Comparison of ENCODE assay signal across 23 cellular contexts in the genomic region with DNA sequence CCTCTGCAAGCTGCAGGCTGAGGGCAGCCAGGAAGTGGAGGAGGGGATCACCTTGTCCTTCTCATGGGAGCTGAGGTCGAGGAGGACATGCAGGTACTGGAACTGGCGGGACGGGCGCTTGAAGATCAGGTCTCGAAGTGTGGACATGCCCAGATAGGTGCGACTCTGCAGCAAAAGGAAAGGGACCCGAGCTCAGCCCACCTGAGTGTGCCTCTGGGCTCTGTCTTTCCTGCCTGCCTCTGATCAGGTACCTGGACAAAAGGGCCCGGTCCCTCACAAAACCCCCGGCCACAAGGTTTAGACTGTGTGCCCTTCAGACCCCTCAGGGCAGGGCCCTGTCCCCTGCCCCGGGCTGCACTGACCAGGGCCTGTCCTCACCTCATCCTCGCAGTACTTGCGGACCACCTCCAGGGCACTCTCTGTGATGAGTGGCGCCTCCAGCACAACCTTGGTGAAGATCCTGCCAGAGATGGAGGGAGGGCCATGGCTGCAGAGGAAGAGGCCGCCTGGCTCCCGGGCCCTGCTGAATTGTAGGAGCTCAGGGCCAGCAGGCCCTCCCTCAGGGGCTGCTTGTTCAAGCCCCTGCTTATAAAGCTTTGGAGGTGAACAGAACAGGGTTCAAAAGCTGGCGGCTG. TPM values are rescaled to one million over a fixed set of nuclear protein-coding genes. Genes with fewer than 3 reads are reported as not detected.
"Had no signal": no experiment of that assay in that cellular context is flagged by ENCODE, and none has a peak within 500 bp of the region (broad histone marks: within the 10 kb centered on the region; RNA-seq: fewer than 3 reads in every experiment).

No MANE protein-coding gene starts in this region.

- H3K27ac ChIP-seq: adrenal gland, esophagus muscularis mucosa, gastroesophageal sphincter, pancreas, spleen, thyroid gland had no signal

- H3K4me3 ChIP-seq: adrenal gland, esophagus muscularis mucosa, gastroesophageal sphincter, pancreas, spleen, thyroid gland had no signal

- H3K27me3 ChIP-seq: adrenal gland, esophagus muscularis mucosa, gastroesophageal sphincter, pancreas, spleen, thyroid gland had no signal

- DNase-seq: activated CD4-positive, alpha-beta T cell treated with anti-CD3 and anti-CD28 coated beads, Interleukin-2, amount 10 ng/mL, durations not matched to agents 24 days and 14 days; activated CD8-positive, alpha-beta T cell treated with anti-CD3 and anti-CD28 coated beads for 36 hours; activated naive CD4-positive, alpha-beta T cell treated with anti-CD3 and anti-CD28 coated beads, Interleukin-2, amount 50 U/mL, for 16 hours; activated T-cell treated with anti-CD3 and anti-CD28 coated beads, Interleukin-2, amount 50 U/mL, for 1 hour; cerebellar nuclear complex; cortex of kidney; immature natural killer cell; left ventricle myocardium superior; spleen; stimulated activated CD8-positive, alpha-beta memory T cell treated with anti-CD3 and anti-CD28 coated beads, Interleukin-4, amount 100 ng/mL, for 48 hours; stimulated activated naive CD4-positive, alpha-beta T cell treated with Interleukin-2 at 50 U/mL for 16 hours; thyroid gland had no signal

- FAIRE-seq: astrocyte, pancreas, TTC549 had no signal

- ATAC-seq: activated CD8-positive, alpha-beta T cell treated with anti-CD3 and anti-CD28 coated beads for 36 hours; gastroesophageal sphincter; left ventricle myocardium superior; pancreas had no signal

- H3K9me3 ChIP-seq: adrenal gland, esophagus muscularis mucosa, gastroesophageal sphincter, pancreas, spleen, thyroid gland had no signal

- H3K4me1 ChIP-seq: pancreas, spleen, thyroid gland had no signal

RNA-seq across cellular contexts. Expression of a gene that starts 12.5 kb away (rescaled TPM):
- total RNA-seq: bronchial epithelial cell, left ventricle myocardium superior, subcutaneous adipose tissue had no signal
- polyA plus RNA-seq: immature natural killer cell had no signal

RNA-seq across cellular contexts. Expression of a gene that starts 36.5 kb away (rescaled TPM):
- total RNA-seq: adrenal gland; bronchial epithelial cell; esophagus muscularis mucosa; left ventricle myocardium superior; neural crest cell; subcutaneous adipose tissue; T-helper 2 cell treated with Interferon-gamma antibody and Interleukin-4, amounts not matched to agents 100 ng/mL and 5 ng/mL, for 36 hours; thyroid gland; ureter had no signal
- polyA plus RNA-seq: immature natural killer cell had no signal
